ENCODE assay signal across 8 cellular contexts in the genomic region with DNA sequence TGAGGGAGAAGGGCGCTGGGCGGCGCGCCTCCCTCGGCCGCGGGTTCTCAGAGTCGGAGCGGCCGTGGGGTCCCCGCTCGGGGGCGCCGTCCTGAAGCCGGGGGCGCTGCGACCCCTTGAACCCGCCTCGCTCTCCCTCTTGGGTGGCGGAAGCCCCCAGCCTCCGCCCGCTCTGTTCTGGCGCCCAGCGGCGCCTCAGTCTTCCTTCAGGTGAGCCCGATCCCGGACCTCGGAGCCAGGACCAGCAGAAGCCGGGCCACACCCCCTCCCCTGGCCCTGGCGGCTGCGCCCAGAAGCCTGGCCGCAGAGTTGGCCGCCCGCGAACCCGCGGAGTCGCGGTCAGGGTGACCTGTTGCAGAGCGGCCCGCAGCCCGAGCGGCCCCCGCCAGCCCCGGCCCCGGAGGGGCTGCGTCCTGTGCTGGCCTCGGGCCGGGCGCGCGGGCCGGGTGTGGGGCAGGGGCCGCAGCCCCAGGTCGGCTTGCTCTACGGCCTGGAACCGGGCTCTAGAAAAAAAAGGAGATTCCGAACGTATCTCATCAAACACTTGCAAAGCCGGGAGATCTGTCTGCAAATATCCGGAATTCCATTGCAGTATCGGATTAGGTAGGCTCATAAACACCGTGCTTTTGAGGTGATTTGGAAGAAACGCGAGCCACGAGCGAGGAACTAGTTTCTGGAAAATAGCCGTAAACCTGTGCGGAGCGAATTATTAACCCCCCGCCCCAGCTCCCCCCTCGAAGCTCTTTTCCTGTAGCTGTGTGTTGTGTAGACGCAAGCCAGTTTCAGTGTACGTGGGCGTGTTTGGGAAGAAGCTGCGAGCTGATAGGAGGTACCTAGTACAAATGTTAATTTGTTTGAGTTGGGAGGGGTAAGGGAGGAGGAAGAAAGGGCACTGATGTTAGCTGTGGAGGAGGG. TPM values are rescaled to one million over a fixed set of nuclear protein-coding genes. Genes with fewer than 3 reads are reported as not detected.
DNase-seq lines count a peak whose midpoint lies in the region; ATAC-seq lines count a peak whose summit lies in the region.

No MANE protein-coding gene starts in this region.

- WGBS in esophagus, 2 donors, result 0 to 1% methylated on average over 56 to 76 of the region's 76 CpGs

- ATAC-seq in GM19455 (IDR thresholded peaks at IDR 0.05; ENCODE audit: unreplicated experiment), result peak; percentile 69
- ATAC-seq in HG03571 (IDR thresholded peaks at IDR 0.05; ENCODE audit: unreplicated experiment), result peak; percentile 78

- no peaks in the 10 kb centered on the region for H3K36me3 ChIP-seq in CD4-positive, alpha-beta memory T cell (ENCODE audit: insufficient read depth, low read length)
- H3K36me3 ChIP-seq in esophagus (ENCODE audit: control insufficient read depth in 2 of 2, insufficient read depth in 2 of 2, low read length in 1 of 2) (no peaks in the 10 kb centered on the region), mucosa of rectum (ENCODE audit: control insufficient read depth in 2 of 2, insufficient read depth in 2 of 2, low read length in 2 of 2) (no peaks in the 10 kb centered on the region)

- H3K27me3 ChIP-seq in CD4-positive, alpha-beta memory T cell (ENCODE audit: insufficient read depth, low read length), result no peaks in the 10 kb centered on the region
- H3K27me3 ChIP-seq in esophagus (ENCODE audit: control insufficient read depth in 1 of 2, insufficient read depth in 2 of 2, low read length in 2 of 2) (no peaks in the 10 kb centered on the region), mucosa of rectum (ENCODE audit: control insufficient read depth in 2 of 2, insufficient read depth in 2 of 2, low read length in 2 of 2) (no peaks in the 10 kb centered on the region)

- H3K4me3 Mint-ChIP-seq in CD4-positive, alpha-beta memory T cell, result peak overlapping the region; percentile 74 to 92 (median 86)
- H3K4me3 Mint-ChIP-seq in activated T-cell treated with anti-CD3 and anti-CD28 coated beads, Interleukin-2, amount 50 U/mL, for 24 hours, result peak overlapping the region; percentile 82

- peaks cover 14% of the 10 kb centered on the region for H3K4me1 ChIP-seq in CD4-positive, alpha-beta memory T cell (ENCODE audit: insufficient read depth, low read length)
- H3K4me1 ChIP-seq in esophagus (ENCODE audit: control insufficient read depth in 2 of 2, insufficient read depth in 2 of 2, low read length in 1 of 2) (no peaks in the 10 kb centered on the region), mucosa of rectum (ENCODE audit: control insufficient read depth in 2 of 2, insufficient read depth in 2 of 2, low read length in 2 of 2) (peaks cover 3 to 9% of the 10 kb centered on the region in 2 donors)

- H3K36me3 Mint-ChIP-seq in CD4-positive, alpha-beta memory T cell, result peaks cover 0 to 3% of the 10 kb centered on the region in 2 donors
- H3K36me3 Mint-ChIP-seq in activated T-cell treated with anti-CD3 and anti-CD28 coated beads, Interleukin-2, amount 50 U/mL, for 24 hours (ENCODE audit: low read depth), result no peaks in the 10 kb centered on the region

- peak overlapping the region; percentile 75 to 91 (median 87) for H3K27ac Mint-ChIP-seq in CD4-positive, alpha-beta memory T cell
- peak overlapping the region; percentile 79 for H3K27ac Mint-ChIP-seq in activated T-cell treated with anti-CD3 and anti-CD28 coated beads, Interleukin-2, amount 50 U/mL, for 24 hours

- POLR2A ChIA-PET in CD4-positive, alpha-beta memory T cell (lab: Charles Lee; ENCODE audit: partially characterized antibody), result interaction anchor here (0.8 to 1.7 kb wide), 4 partner anchors 10 to 567 kb away, joined by 3 to 4 read pairs (median 4); a partner anchor contains a TSS

- peak; percentile 48 to 79 (median 64) for DNase-seq in CD4-positive, alpha-beta memory T cell
- DNase-seq in NOMO-1 treated with dmso at 0.1 percent for 144 hours (lab: John Stamatoyannopoulos, UW; ENCODE audit: unreplicated experiment), result peak; percentile 91
- DNase-seq in activated T-cell treated with anti-CD3 and anti-CD28 coated beads, Interleukin-2, amount 50 U/mL, for 24 hours, result peak; percentile 61
- peak; percentile 51 to 75 (median 70) for DNase-seq in stimulated activated naive CD4-positive, alpha-beta T cell (lab: John Stamatoyannopoulos, UW)

- peak overlapping the region; percentile 47 for H3K27ac ChIP-seq in CD4-positive, alpha-beta memory T cell (ENCODE audit: low read depth, low read length)
- H3K27ac ChIP-seq in esophagus (ENCODE audit: low read depth in 2 of 2, low read length in 1 of 2), result peak overlapping the region; percentile 92 to 94
- peak overlapping the region; percentile 89 to 91 for H3K27ac ChIP-seq in mucosa of rectum (ENCODE audit: low read depth in 2 of 2, low read length in 2 of 2)

- CTCF ChIA-PET in CD4-positive, alpha-beta memory T cell (lab: Charles Lee; ENCODE audit: partially characterized antibody), result interaction anchor here (0.8 to 1.9 kb wide), 5 partner anchors 13 to 277 kb away, joined by 4 to 7 read pairs (median 4); no protein-coding TSS in a partner anchor

- H3K9ac ChIP-seq in mucosa of rectum (ENCODE audit: low read depth in 1 of 2, low read length in 2 of 2), result peak overlapping the region; percentile 78 to 92

- H3K4me3 ChIP-seq in CD4-positive, alpha-beta memory T cell (ENCODE audit: low read length in 2 of 2), result peak overlapping the region; percentile 45 to 63
- H3K4me3 ChIP-seq in esophagus (ENCODE audit: low read depth in 1 of 2, low read length in 2 of 2), result peak overlapping the region; percentile 84 to 88
- peak overlapping the region; percentile 88 to 93 for H3K4me3 ChIP-seq in mucosa of rectum (ENCODE audit: low read length in 2 of 2)

- intact Hi-C loops in CD4-positive, alpha-beta memory T cell (cut with micrococcal nuclease), result loop anchor here (2.0 to 5.0 kb wide), 2 partner anchors 301 to 641 kb away; a partner anchor contains a TSS

- peaks cover 3 to 9% of the 10 kb centered on the region in 2 donors for H3K27me3 Mint-ChIP-seq in CD4-positive, alpha-beta memory T cell
- H3K27me3 Mint-ChIP-seq in activated T-cell treated with anti-CD3 and anti-CD28 coated beads, Interleukin-2, amount 50 U/mL, for 24 hours, result peaks cover 8% of the 10 kb centered on the region

- peaks cover 0 to 2% (median 0%) of the 10 kb centered on the region in 8 donors for H3K9me3 Mint-ChIP-seq in CD4-positive, alpha-beta memory T cell
- no peaks in the 10 kb centered on the region for H3K9me3 Mint-ChIP-seq in activated T-cell treated with anti-CD3 and anti-CD28 coated beads, Interleukin-2, amount 50 U/mL, for 24 hours

- H3K4me1 Mint-ChIP-seq in CD4-positive, alpha-beta memory T cell, result peaks cover 13 to 27% (median 16%) of the 10 kb centered on the region in 4 donors
- H3K4me1 Mint-ChIP-seq in activated T-cell treated with anti-CD3 and anti-CD28 coated beads, Interleukin-2, amount 50 U/mL, for 24 hours (ENCODE audit: low read depth), result peaks cover 28% of the 10 kb centered on the region

- no peaks in the 10 kb centered on the region for H3K9me3 ChIP-seq in CD4-positive, alpha-beta memory T cell (ENCODE audit: control insufficient read depth in 1 of 2, low read length in 2 of 2)
- no peaks in the 10 kb centered on the region for H3K9me3 ChIP-seq in esophagus (ENCODE audit: control insufficient read depth in 2 of 2, insufficient read depth in 1 of 2, low read depth in 1 of 2, low read length in 1 of 2)
- H3K9me3 ChIP-seq in mucosa of rectum (ENCODE audit: control insufficient read depth in 2 of 2, low read length in 2 of 2), result no peaks in the 10 kb centered on the region

RNA-seq across cellular contexts. Expression of a gene that starts 0.8 kb away (rescaled TPM):
- total RNA-seq in CD4-positive, alpha-beta memory T cell, result 10 to 100 TPM; 12.4 to 15.0 TPM
- 1 to 10 TPM; 1.6 to 3.3 TPM for polyA plus RNA-seq in CD4-positive, alpha-beta memory T cell
- polyA plus RNA-seq in esophagus, result 1 to 10 TPM; 7.6 to 8.6 TPM

Comparison
In these comparisons a context has a peak if more than half of its experiments do, and no peak if none do; other contexts are left out.
1. Peak in every context shown above with its lines: DNase-seq, ATAC-seq, H3K4me3 ChIP-seq and H3K27ac ChIP-seq.